Comparison of ENCODE assay signal across 8 cellular contexts in genomic region chr12:45730842-45731336, GRCh38. TPM values are rescaled to one million over a fixed set of nuclear protein-coding genes. Genes with fewer than 3 reads are reported as not detected.
DNase-seq lines count a peak whose midpoint lies in the region; ATAC-seq, FAIRE-seq and TF ChIP-seq lines count a peak whose summit lies in the region.

No MANE protein-coding gene starts in this region.

- ATAC-seq in GM12878 = no peak
- no peak for ATAC-seq in stimulated activated naive CD8-positive, alpha-beta T cell treated with anti-CD3 and anti-CD28 coated beads, Interleukin-15, amount 100 ng/mL, for 72 hours

- RAD21 ChIA-PET in GM12878 (lab: Charles Lee; ENCODE audit: unreplicated experiment) = interaction anchor here (0.6 to 1.0 kb wide), 2 partner anchors 98 to 569 kb away, joined by 3 read pairs; no protein-coding TSS in a partner anchor

- peaks cover 66% of the 10 kb centered on the region for H3K36me3 Mint-ChIP-seq in activated T-cell treated with anti-CD3 and anti-CD28 coated beads, Interleukin-2, amount 50 U/mL, for 24 hours (ENCODE audit: low read depth)

- TF ChIP-seq EP300 in GM12878 (IDR thresholded peaks at IDR 0.05; ENCODE audit: borderline replicate concordance in 1 of 2, control insufficient read depth in 1 of 2, low read depth in 2 of 2, low read length in 2 of 2) = no peak

- POLR2A ChIA-PET in GM12878 (lab: Charles Lee) = interaction anchor here (1.0 to 1.7 kb wide), 3 partner anchors 11 to 259 kb away, joined by 3 to 8 read pairs (median 3); no protein-coding TSS in a partner anchor

- H4K20me1 ChIP-seq in GM12878 (ENCODE audit: control insufficient read depth, insufficient read depth) = no peaks in the 10 kb centered on the region

- peak overlapping the region; percentile 76 for H3K4me2 ChIP-seq in GM12878 (ENCODE audit: control insufficient read depth, insufficient read depth)

- no peaks in the 10 kb centered on the region for H3K4me1 ChIP-seq in GM12878 (ENCODE audit: control insufficient read depth, insufficient read depth, low read length)

- H3K27me3 Mint-ChIP-seq in activated T-cell treated with anti-CD3 and anti-CD28 coated beads, Interleukin-2, amount 50 U/mL, for 24 hours = no peaks in the 10 kb centered on the region
- no peaks in the 10 kb centered on the region for H3K27me3 Mint-ChIP-seq in stimulated activated naive CD8-positive, alpha-beta T cell treated with anti-CD3 and anti-CD28 coated beads, Interleukin-15, amount 100 ng/mL, for 72 hours

- peaks cover 37% of the 10 kb centered on the region for H3K4me1 Mint-ChIP-seq in activated T-cell treated with anti-CD3 and anti-CD28 coated beads, Interleukin-2, amount 50 U/mL, for 24 hours (ENCODE audit: low read depth)
- peaks cover 34% of the 10 kb centered on the region for H3K4me1 Mint-ChIP-seq in stimulated activated naive CD8-positive, alpha-beta T cell treated with anti-CD3 and anti-CD28 coated beads, Interleukin-15, amount 100 ng/mL, for 72 hours

- in situ Hi-C loops in GM12878 (cut with MboI) = no loop called here

- under 1% methylated on average over 6 of the region's 14 CpGs for WGBS in GM12878 (ENCODE audit: insufficient coverage, insufficient replicate concordance, low lambda C conversion rate, missing lambda C conversion rate)

- no peaks in the 10 kb centered on the region for H3K9me3 Mint-ChIP-seq in activated T-cell treated with anti-CD3 and anti-CD28 coated beads, Interleukin-2, amount 50 U/mL, for 24 hours
- H3K9me3 Mint-ChIP-seq in stimulated activated naive CD8-positive, alpha-beta T cell treated with anti-CD3 and anti-CD28 coated beads, Interleukin-15, amount 100 ng/mL, for 72 hours = no peaks in the 10 kb centered on the region

- TF ChIP-seq POLR2A in GM12878 (IDR thresholded peaks at IDR 0.05; ENCODE audit: low read depth, low read length) = no peak

- DNase-seq in activated T-cell treated with anti-CD3 and anti-CD28 coated beads, Interleukin-2, amount 50 U/mL, for 24 hours = no peak
- DNase-seq in activated T-cell treated with anti-CD3 and anti-CD28 coated beads, Interleukin-2, amount 50 U/mL, for 1 hour = no peak
- DNase-seq in NCI-H82 (lab: John Stamatoyannopoulos, UW) (peak; percentile 77), GM12878 (ENCODE audit: low read depth, low spot score) (no peak), left kidney (ENCODE audit: low read depth, low spot score) (peak; percentile 78), NCI-H345 treated with DMSO at 0.1 percent for 48 hours (lab: John Stamatoyannopoulos, UW; ENCODE audit: unreplicated experiment) (no peak), GM03348 (ENCODE audit: low spot score) (no peak)
- no peak for DNase-seq in stimulated activated naive CD8-positive, alpha-beta T cell treated with anti-CD3 and anti-CD28 coated beads, Interleukin-15, amount 100 ng/mL, for 72 hours

- H3K27ac ChIP-seq in GM12878 (ENCODE audit: control insufficient read depth, insufficient read depth) = peak overlapping the region; percentile 86

- H3K9me3 ChIP-seq in GM12878 (replicated peaks; ENCODE audit: control insufficient read depth, insufficient read depth, low read length) = no peaks in the 10 kb centered on the region

- H2AFZ ChIP-seq in GM12878 (ENCODE audit: control insufficient read depth, low read depth, low read length) = peak overlapping the region; percentile 18; the same call in 1 of the 2 replicates

- H3K79me2 ChIP-seq in GM12878 (ENCODE audit: control insufficient read depth, insufficient read depth, low read length) = peaks cover 72% of the 10 kb centered on the region

- no peak for TF ChIP-seq RAD21 in GM12878 (IDR thresholded peaks at IDR 0.05; ENCODE audit: insufficient read depth, low read depth, low read length)

- H3K4me3 ChIP-seq in GM12878 = peak overlapping the region; percentile 70

- no peak for TF ChIP-seq CTCF in GM12878 (IDR thresholded peaks at IDR 0.05 in 2 of 3, conservative IDR thresholded peaks at IDR 0.05 in 1 of 3; ENCODE audit: control insufficient read depth in 2 of 3, extremely low read depth in 1 of 3, insufficient read depth in 1 of 3, low read depth in 3 of 3, low read length in 3 of 3)

- H3K9ac ChIP-seq in GM12878 (ENCODE audit: control insufficient read depth, insufficient read depth, low read length) = peak overlapping the region; percentile 94

- CTCF ChIA-PET in GM12878 (lab: Yijun Ruan, JAX) = interaction anchor here (0.6 to 1.5 kb wide), 4 partner anchors 11 to 261 kb away, joined by 3 to 7 read pairs (median 4); no protein-coding TSS in a partner anchor

- peaks cover 0 to 4% of the 10 kb centered on the region in 2 experiments; a peak in 2 of 4 replicates for H3K36me3 ChIP-seq in GM12878 (ENCODE audit: control insufficient read depth in 2 of 2, insufficient read depth in 2 of 2, low read length in 1 of 2)

- BruUV-seq in GM12878 (replicated peaks; lab: Mats Ljungman, UMichigan) = TSS peak; percentile 52

- FAIRE-seq in GM12878 (lab: Jason Lieb, UNC) = no peak

- intact Hi-C loops in GM12878 (cut with micrococcal nuclease; ENCODE audit: unreplicated experiment) = no loop called here

- H3K27ac Mint-ChIP-seq in activated T-cell treated with anti-CD3 and anti-CD28 coated beads, Interleukin-2, amount 50 U/mL, for 24 hours = peak overlapping the region; percentile 84
- peak overlapping the region; percentile 80 to 94 for H3K27ac Mint-ChIP-seq in stimulated activated naive CD8-positive, alpha-beta T cell treated with anti-CD3 and anti-CD28 coated beads, Interleukin-15, amount 100 ng/mL, for 72 hours

- SMC1A ChIA-PET in GM12878 (lab: Charles Lee; ENCODE audit: uncharacterized antibody, unreplicated experiment) = interaction anchor here (0.6 to 1.4 kb wide), 2 partner anchors 11 to 187 kb away, joined by 3 read pairs; no protein-coding TSS in a partner anchor

- no peaks in the 10 kb centered on the region for H3K27me3 ChIP-seq in GM12878 (replicated peaks in 1 of 2; ENCODE audit: control insufficient read depth in 2 of 2, insufficient read depth in 2 of 2, low read length in 1 of 2)

- peak overlapping the region; percentile 98 for H3K4me3 Mint-ChIP-seq in activated T-cell treated with anti-CD3 and anti-CD28 coated beads, Interleukin-2, amount 50 U/mL, for 24 hours
- peak overlapping the region; percentile 98 to 100 for H3K4me3 Mint-ChIP-seq in stimulated activated naive CD8-positive, alpha-beta T cell treated with anti-CD3 and anti-CD28 coated beads, Interleukin-15, amount 100 ng/mL, for 72 hours

TF ChIP-seq in GM12878, 131 proteins besides CTCF, POLR2A, EP300 and RAD21 (continues in another document):
- TF ChIP-seq EED (IDR thresholded peaks at IDR 0.05; ENCODE audit: low read depth) (no peak), SRF (IDR thresholded peaks at IDR 0.05; ENCODE audit: low read depth in 2 of 2, low read length in 2 of 2) (no peak), ZNF24 (IDR thresholded peaks at IDR 0.05) (no peak), ZNF384 (IDR thresholded peaks at IDR 0.05; ENCODE audit: borderline replicate concordance, low read depth, low read length) (peak; percentile 51; the same call in 1 of the 2 replicates), KDM1A (IDR thresholded peaks at IDR 0.05; ENCODE audit: borderline replicate concordance) (no peak)

RNA-seq across cellular contexts. Expression of gene ARID2, which starts 1.4 kb away (rescaled TPM):
- total RNA-seq in GM12878 (2013; cell fraction: nucleolus; rRNA removed) = 223 and 230 TPM in 2 replicates
- 20.6 and 20.7 TPM in 2 replicates for total RNA-seq in GM12878 (2014; rRNA removed)
- 23.3 and 24.2 TPM in 2 replicates for total RNA-seq in GM12878 (2014; rRNA removed; fragmentation: Illumina TruSeq; extraction: Trizol)
- 19.8 and 21.3 TPM in 2 replicates for total RNA-seq in GM12878 (2021)
- polyA plus RNA-seq in GM12878 (2011; ENCODE audit: low read depth) = 3.8 TPM
- polyA plus RNA-seq in GM12878 (2011; rRNA removed) = 29.8 and 30.2 TPM in 2 replicates
- 18.6 and 19.1 TPM in 2 replicates for polyA plus RNA-seq in GM12878 (2011; cell fraction: cytosol; rRNA removed)
- 29.1 and 41.0 TPM in 2 replicates for polyA plus RNA-seq in GM12878 (2011; cell fraction: nucleus; rRNA removed)
- 5.5 and 5.6 TPM in 2 replicates for polyA plus RNA-seq in GM12878 (2012)
- 13.5 and 13.6 TPM in 2 replicates for polyA plus RNA-seq in GM12878 (2014; fragmentation: Illumina TruSeq; extraction: Trizol)
- polyA plus RNA-seq in GM12878 (2014; fragmentation: Nextera tagmentation; extraction: Ambion mirVana) = 10 to 100 TPM in 1 of 2 experiments, 1 to 10 TPM in 1; 9.7 to 24.7 TPM
- polyA plus RNA-seq in GM12878 (2014; rRNA removed) = 8.5 and 9.2 TPM in 2 replicates
- 10 to 100 TPM; 16.5 to 20.0 TPM for polyA plus RNA-seq in GM12878 (2016; fragmentation: Nextera tagmentation; extraction: Ambion mirVana)
- polyA minus RNA-seq in GM12878 (2011; rRNA and poly(A)+ RNA removed) = 103 and 134 TPM in 2 replicates
- 21.1 and 27.6 TPM in 2 replicates for polyA minus RNA-seq in GM12878 (2011; cell fraction: cytosol; rRNA and poly(A)+ RNA removed)
- polyA minus RNA-seq in GM12878 (2011; cell fraction: nucleus; rRNA and poly(A)+ RNA removed) = 91.2 and 134 TPM in 2 replicates

Comparison
In these comparisons a context has a peak if more than half of its experiments do, and no peak if none do; other contexts are left out.
1. DNase-seq: peak in NCI-H82 (single experiment) and left kidney (single experiment); none in activated T-cell treated with anti-CD3 and anti-CD28 coated beads, Interleukin-2, amount 50 U/mL, for 24 hours (single experiment), activated T-cell treated with anti-CD3 and anti-CD28 coated beads, Interleukin-2, amount 50 U/mL, for 1 hour (single experiment), GM12878 (single experiment), stimulated activated naive CD8-positive, alpha-beta T cell treated with anti-CD3 and anti-CD28 coated beads, Interleukin-15, amount 100 ng/mL, for 72 hours (0 of 2), NCI-H345 treated with DMSO at 0.1 percent for 48 hours (single experiment) and GM03348 (single experiment).